In genomic region chr7:20514364-20514763, GRCh38 we compare ENCODE assay signal across 1 cellular context.
A peak's percentile ranks its signal among the peaks of the same experiment; 100 is the strongest.
TF ChIP-seq lines count a peak whose summit lies in the region.

No MANE protein-coding gene starts in this region.

TF ChIP-seq in HEK293, 187 proteins besides CTCF, POLR2A, EP300 and RAD21 (continued from another document):
- TF ChIP-seq ZNF747 (tag by site-specific recombination; IDR thresholded peaks at IDR 0.05) (no peak), ZNF280D (tag by site-specific recombination; IDR thresholded peaks at IDR 0.05) (no peak), KLF7 (tag by site-specific recombination; IDR thresholded peaks at IDR 0.05; ENCODE audit: borderline replicate concordance) (no peak), PATZ1 (tag by site-specific recombination; IDR thresholded peaks at IDR 0.05) (no peak), ZNF571 (tag by site-specific recombination; IDR thresholded peaks at IDR 0.05) (0 out of 2 replicates have a peak, but pooled peaks have one; percentile 41), ZNF529 (tag by site-specific recombination; IDR thresholded peaks at IDR 0.05; ENCODE audit: insufficient replicate concordance) (no peak), HIC1 (tag by site-specific recombination; IDR thresholded peaks at IDR 0.05) (no peak), ZNF416 (tag by site-specific recombination; IDR thresholded peaks at IDR 0.05) (no peak), ZNF223 (tag by site-specific recombination; IDR thresholded peaks at IDR 0.05) (no peak), ZNF48 (tag by site-specific recombination; IDR thresholded peaks at IDR 0.05) (no peak), ZNF146 (tag by site-specific recombination; IDR thresholded peaks at IDR 0.05) (no peak), ZNF292 (tag by site-specific recombination; IDR thresholded peaks at IDR 0.05; ENCODE audit: borderline replicate concordance, low read depth) (no peak), GLIS1 (tag by site-specific recombination; IDR thresholded peaks at IDR 0.05) (no peak), ZFP37 (tag by site-specific recombination; IDR thresholded peaks at IDR 0.05) (no peak), ZBTB10 (tag by site-specific recombination; IDR thresholded peaks at IDR 0.05) (no peak), ZNF558 (tag by site-specific recombination; IDR thresholded peaks at IDR 0.05) (no peak; the same call in 1 of the 2 replicates), ZNF521 (tag by site-specific recombination; IDR thresholded peaks at IDR 0.05) (no peak), ZBTB1 (tag by site-specific recombination; IDR thresholded peaks at IDR 0.05) (no peak), ZNF155 (tag by site-specific recombination; IDR thresholded peaks at IDR 0.05) (no peak), ZNF302 (tag by site-specific recombination; IDR thresholded peaks at IDR 0.05; ENCODE audit: low read depth) (no peak), ZSCAN16 (tag by site-specific recombination; IDR thresholded peaks at IDR 0.05) (no peak), ZSCAN5A (tag by site-specific recombination; IDR thresholded peaks at IDR 0.05) (no peak), ZNF341 (tag by site-specific recombination; IDR thresholded peaks at IDR 0.05; ENCODE audit: low read depth) (no peak), ZNF354C (tag by site-specific recombination; IDR thresholded peaks at IDR 0.05; ENCODE audit: borderline replicate concordance, low read depth) (no peak), HOXC10 (CRISPR knock-in tag; IDR thresholded peaks at IDR 0.05) (no peak), ZNF248 (tag by site-specific recombination; IDR thresholded peaks at IDR 0.05) (no peak), RBAK (tag by site-specific recombination; IDR thresholded peaks at IDR 0.05) (no peak), ZNF626 (tag by site-specific recombination; IDR thresholded peaks at IDR 0.05) (peak; percentile 89), GLIS2 (tag by site-specific recombination; IDR thresholded peaks at IDR 0.05) (no peak), ZNF677 (tag by site-specific recombination; IDR thresholded peaks at IDR 0.05) (no peak), BCL6B (tag by site-specific recombination; IDR thresholded peaks at IDR 0.05) (peak; percentile 59; the same call in 1 of the 2 replicates), ZNF704 (tag by site-specific recombination; IDR thresholded peaks at IDR 0.05) (no peak), ZNF580 (tag by site-specific recombination; IDR thresholded peaks at IDR 0.05) (peak; percentile 78), ZFP69B (tag by site-specific recombination; IDR thresholded peaks at IDR 0.05) (no peak), ZNF473 (tag by site-specific recombination; IDR thresholded peaks at IDR 0.05) (no peak)
